Comparison of ENCODE assay signal across 12 cellular contexts in genomic region chr3:196219970-196220311, GRCh38. TPM values are rescaled to one million over a fixed set of nuclear protein-coding genes. Genes with fewer than 3 reads are reported as not detected.
DNase-seq lines count a peak whose midpoint lies in the region; ATAC-seq and TF ChIP-seq lines count a peak whose summit lies in the region.
"Had no signal": no experiment of that assay in that cellular context is flagged by ENCODE, and none has a peak within 500 bp of the region (broad histone marks: within the 10 kb centered on the region; RNA-seq: fewer than 3 reads in every experiment).

No MANE protein-coding gene starts in this region.

- H3K23ac ChIP-seq in H9 (ENCODE audit: insufficient read length, low read depth, low read length): no peak overlapping the region

- H4K8ac ChIP-seq in H9 (replicated peaks; ENCODE audit: insufficient read length, low read depth, low read length): no peak overlapping the region

- DNase-seq in CD14-positive monocyte (ENCODE audit: low spot score) (no peak), HL-60 (ENCODE audit: low read depth in 1 of 2, low spot score in 1 of 2) (no peak), natural killer cell (no peak), GM19240 (ENCODE audit: insufficient read length, low spot score) (no peak), NCI-H1436 (lab: John Stamatoyannopoulos, UW) (no peak), H9 (no peak)
- DNase-seq in activated T-helper 2 cell treated with anti-CD3 and anti-CD28 coated beads, Interferon-gamma antibody, Interleukin-2, Interleukin-4, amounts not matched to agents 10 μg/mL and 5 μg/mL and 100 μg/mL, durations not matched to agents 14 hours and 24 hours and 36 hours (ENCODE audit: low spot score): no peak

- no peak overlapping the region for H3T11ph ChIP-seq in H9 (ENCODE audit: low read length)

- no peak overlapping the region for H2AK5ac ChIP-seq in H9 (ENCODE audit: insufficient read length, low read length)

- H3K79me2 ChIP-seq in H9 (ENCODE audit: insufficient read depth, low read length): no peaks in the 10 kb centered on the region

- no peak overlapping the region for H2BK5ac ChIP-seq in H9 (ENCODE audit: insufficient read length, low read length)

- intact Hi-C loops in CD14-positive monocyte (cut with micrococcal nuclease): no loop called here
- intact Hi-C loops in natural killer cell (cut with micrococcal nuclease): no loop called here
- intact Hi-C loops in activated T-helper 2 cell treated with anti-CD3 and anti-CD28 coated beads, Interferon-gamma antibody, Interleukin-2, Interleukin-4, amounts not matched to agents 10 μg/mL and 5 μg/mL and 100 μg/mL, durations not matched to agents 14 hours and 24 hours and 36 hours (cut with micrococcal nuclease): loop anchor here (1.0 kb wide), 1 partner anchor 38 kb away; no protein-coding TSS in a partner anchor

- H4K5ac ChIP-seq in H9 (ENCODE audit: insufficient read length, low read depth, low read length): no peak overlapping the region

- no peaks in the 10 kb centered on the region for H3K23me2 ChIP-seq in H9 (ENCODE audit: insufficient read length, low read depth, low read length, poor library complexity, severe bottlenecking)

- no peaks in the 10 kb centered on the region for H3K36me3 Mint-ChIP-seq in CD14-positive monocyte
- H3K36me3 Mint-ChIP-seq in natural killer cell: no peaks in the 10 kb centered on the region
- H3K36me3 Mint-ChIP-seq in activated T-helper 2 cell treated with anti-CD3 and anti-CD28 coated beads, Interferon-gamma antibody, Interleukin-2, Interleukin-4, amounts not matched to agents 10 μg/mL and 5 μg/mL and 100 μg/mL, durations not matched to agents 14 hours and 24 hours and 36 hours (ENCODE audit: low read depth): no peaks in the 10 kb centered on the region
- H3K36me3 Mint-ChIP-seq in H9 (ENCODE audit: insufficient read depth in 1 of 3, low read depth in 3 of 3): peaks cover 0 to 2% (median 0%) of the 10 kb centered on the region in 3 experiments; a peak in 3 of 7 replicates

- H3K4me3 ChIP-seq in HL-60 (replicated peaks; ENCODE audit: insufficient read depth, low read length): peak overlapping the region; percentile 26
- H3K4me3 ChIP-seq: prostate gland had no signal

- H3K4me1 Mint-ChIP-seq in CD14-positive monocyte (peaks cover 50% of the 10 kb centered on the region), natural killer cell (peaks cover 14 to 16% of the 10 kb centered on the region in 2 donors), H9 (peaks cover 28 to 29% of the 10 kb centered on the region in 2 experiments)
- H3K4me1 Mint-ChIP-seq in activated T-helper 2 cell treated with anti-CD3 and anti-CD28 coated beads, Interferon-gamma antibody, Interleukin-2, Interleukin-4, amounts not matched to agents 10 μg/mL and 5 μg/mL and 100 μg/mL, durations not matched to agents 14 hours and 24 hours and 36 hours (ENCODE audit: low read depth): peaks cover 12% of the 10 kb centered on the region

- H4K20me1 ChIP-seq in H9 (ENCODE audit: control insufficient read depth, insufficient read depth, insufficient read length): no peaks in the 10 kb centered on the region

- no peaks in the 10 kb centered on the region for H3K79me1 ChIP-seq in H9 (ENCODE audit: insufficient read depth, low read depth, low read length, poor library complexity, severe bottlenecking)

- no peak for ATAC-seq in natural killer cell

- H4K91ac ChIP-seq in H9 (ENCODE audit: insufficient read length, low read depth, low read length): no peak overlapping the region

- H3K4me3 Mint-ChIP-seq in CD14-positive monocyte (peak overlapping the region; percentile 77 to 87), natural killer cell (peak overlapping the region; percentile 82), H9 (0 out of 5 replicates have a peak overlapping the region, but pooled peaks of 1 of the 2 experiments have one; percentile 13)
- H3K4me3 Mint-ChIP-seq in activated T-helper 2 cell treated with anti-CD3 and anti-CD28 coated beads, Interferon-gamma antibody, Interleukin-2, Interleukin-4, amounts not matched to agents 10 μg/mL and 5 μg/mL and 100 μg/mL, durations not matched to agents 14 hours and 24 hours and 36 hours (ENCODE audit: low read depth): no peak overlapping the region

- no peak overlapping the region for H2BK15ac ChIP-seq in H9 (ENCODE audit: low read depth, low read length)

- 0 out of 2 replicates have a peak, but pooled peaks cover 2% of the 10 kb centered on the region for H3K4me1 ChIP-seq in H9 (ENCODE audit: insufficient read depth, low read length)
- H3K4me1 ChIP-seq: prostate gland, vagina had no signal

- H3K18ac ChIP-seq in H9 (ENCODE audit: insufficient read length, low read depth, low read length): no peak overlapping the region

- no peaks in the 10 kb centered on the region for H3K27me3 ChIP-seq in HL-60 (ENCODE audit: insufficient read depth, poor library complexity, severe bottlenecking)
- no peaks in the 10 kb centered on the region for H3K27me3 ChIP-seq in H9 (ENCODE audit: insufficient read depth, low read length)
- H3K27me3 ChIP-seq: vagina had no signal

- H3K27ac ChIP-seq in HL-60 (replicated peaks) (peak overlapping the region; percentile 96), angular gyrus (ENCODE audit: low read depth, low read length) (peak overlapping the region; percentile 77), H9 (ENCODE audit: insufficient read length, low read depth, low read length) (no peak overlapping the region)
- H3K27ac ChIP-seq: epithelial cell of prostate, prostate gland, vagina had no signal

- peaks cover 0 to 7% (median 4%) of the 10 kb centered on the region in 3 donors for H3K27me3 Mint-ChIP-seq in CD14-positive monocyte (ENCODE audit: low read depth in 3 of 3)
- H3K27me3 Mint-ChIP-seq in natural killer cell (ENCODE audit: low read depth in 2 of 2): no peaks in the 10 kb centered on the region
- peaks cover 5% of the 10 kb centered on the region for H3K27me3 Mint-ChIP-seq in activated T-helper 2 cell treated with anti-CD3 and anti-CD28 coated beads, Interferon-gamma antibody, Interleukin-2, Interleukin-4, amounts not matched to agents 10 μg/mL and 5 μg/mL and 100 μg/mL, durations not matched to agents 14 hours and 24 hours and 36 hours (ENCODE audit: low read depth)
- peaks cover 1% of the 10 kb centered on the region for H3K27me3 Mint-ChIP-seq in H9 (ENCODE audit: low read depth)

- H3K4ac ChIP-seq in H9 (ENCODE audit: low read depth, low read length): no peak overlapping the region

- H3K14ac ChIP-seq in H9 (ENCODE audit: insufficient read depth, low read length): no peak overlapping the region

- no CpG with 5 or more reads among the region's 19 CpGs for WGBS in H9 (ENCODE audit: extremely low coverage, insufficient read length, low lambda C conversion rate)

- H3K27ac Mint-ChIP-seq in CD14-positive monocyte (peak overlapping the region; percentile 88 to 97 (median 95)), natural killer cell (peak overlapping the region; percentile 60 to 84), H9 (peak overlapping the region in 1 of 3 experiments; percentile 68; a peak in 1 of 7 replicates)
- H3K27ac Mint-ChIP-seq in activated T-helper 2 cell treated with anti-CD3 and anti-CD28 coated beads, Interferon-gamma antibody, Interleukin-2, Interleukin-4, amounts not matched to agents 10 μg/mL and 5 μg/mL and 100 μg/mL, durations not matched to agents 14 hours and 24 hours and 36 hours: no peak overlapping the region

- H3K9me3 Mint-ChIP-seq in CD14-positive monocyte (peaks cover 0 to 3% (median 0%) of the 10 kb centered on the region in 7 donors), natural killer cell (no peaks in the 10 kb centered on the region), H9 (no peaks in the 10 kb centered on the region)
- H3K9me3 Mint-ChIP-seq in activated T-helper 2 cell treated with anti-CD3 and anti-CD28 coated beads, Interferon-gamma antibody, Interleukin-2, Interleukin-4, amounts not matched to agents 10 μg/mL and 5 μg/mL and 100 μg/mL, durations not matched to agents 14 hours and 24 hours and 36 hours: no peaks in the 10 kb centered on the region

- H2BK12ac ChIP-seq in H9 (ENCODE audit: insufficient read length, low read depth, low read length): no peak overlapping the region

- no peak overlapping the region for H2BK120ac ChIP-seq in H9 (ENCODE audit: low read depth, low read length, poor library complexity, severe bottlenecking)

- H2BK20ac ChIP-seq in H9 (ENCODE audit: low read depth, low read length, poor library complexity, severe bottlenecking): no peak overlapping the region

- no peak overlapping the region for H3K9ac ChIP-seq in H9 (ENCODE audit: extremely low read depth, insufficient read length, low read length)

- H2AFZ ChIP-seq in H9 (ENCODE audit: low read length): no peak overlapping the region

- no peak overlapping the region for H3K56ac ChIP-seq in H9 (ENCODE audit: insufficient read length, low read depth, low read length)

- TF ChIP-seq CTCF in CD14-positive monocyte (IDR thresholded peaks at IDR 0.05): no peak
- TF ChIP-seq CTCF in HL-60 (IDR thresholded peaks at IDR 0.05; ENCODE audit: insufficient read depth, low read length): no peak
- TF ChIP-seq CTCF in natural killer cell (IDR thresholded peaks at IDR 0.05): no peak
- TF ChIP-seq CTCF in H9 (conservative IDR thresholded peaks at IDR 0.05): no peak

- H3K9me3 ChIP-seq in H9 (ENCODE audit: control insufficient read depth, low read depth, low read length): no peaks in the 10 kb centered on the region
- H3K9me3 ChIP-seq: prostate gland, vagina had no signal

- no peak overlapping the region for H3K4me2 ChIP-seq in H9 (ENCODE audit: insufficient read depth, insufficient read length, low read length)

RNA-seq across cellular contexts. Expression of gene SLC51A, which starts 3.6 kb away (rescaled TPM):
- polyA plus RNA-seq in CD14-positive monocyte: 1 to 10 TPM in 1 of 2 donors, under 1 TPM in 1; 0.37 to 1.1 TPM
- not detected for total RNA-seq in natural killer cell
- total RNA-seq in activated T-helper 2 cell treated with anti-CD3 and anti-CD28 coated beads, Interferon-gamma antibody, Interleukin-2, Interleukin-4, amounts not matched to agents 10 μg/mL and 5 μg/mL and 100 μg/mL, durations not matched to agents 14 hours and 24 hours and 36 hours: not detected in 2 replicates
- total RNA-seq in H9 (2021): 5.6 and 6.5 TPM in 2 replicates
- total RNA-seq: H4 had no signal

RNA-seq across cellular contexts. Expression of gene ZDHHC19, which starts 8.7 kb away (rescaled TPM):
- not detected for polyA plus RNA-seq in CD14-positive monocyte
- total RNA-seq in natural killer cell (not detected), H9 (2021) (1.6 and 2.2 TPM in 2 replicates)
- not detected in 2 replicates for total RNA-seq in activated T-helper 2 cell treated with anti-CD3 and anti-CD28 coated beads, Interferon-gamma antibody, Interleukin-2, Interleukin-4, amounts not matched to agents 10 μg/mL and 5 μg/mL and 100 μg/mL, durations not matched to agents 14 hours and 24 hours and 36 hours
- total RNA-seq: H4, vagina had no signal
